In the genomic region with DNA sequence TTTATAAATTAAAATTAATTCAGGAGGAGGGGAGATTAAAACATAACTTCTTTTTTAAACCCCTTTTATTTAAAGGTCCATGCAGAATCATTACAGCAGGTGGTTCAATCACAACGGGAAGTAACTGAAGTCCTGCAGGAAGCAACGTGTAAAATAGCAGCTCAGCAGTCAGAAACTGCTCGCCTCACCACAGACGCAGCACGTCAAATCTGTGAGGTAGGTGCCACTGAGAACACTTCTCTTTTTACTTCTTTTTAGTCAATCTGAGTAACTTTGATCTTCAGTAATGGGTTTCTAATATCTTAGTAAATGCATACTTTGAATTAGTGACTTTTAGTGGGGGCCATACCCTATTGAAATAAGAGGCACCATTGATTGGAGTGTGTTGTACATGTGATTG, we compare ENCODE assay signal across 28 cellular contexts.
"Had no signal": no experiment of that assay in that cellular context is flagged by ENCODE, and none has a peak within 500 bp of the region (broad histone marks: within the 10 kb centered on the region; RNA-seq: fewer than 3 reads in every experiment).

No MANE protein-coding gene starts in this region.

- H3K27me3 ChIP-seq: brain microvascular endothelial cell, esophagus squamous epithelium, gastroesophageal sphincter, heart right ventricle, hepatocyte had no signal

- H3K27me3 Mint-ChIP-seq: activated CD4-positive, alpha-beta memory T cell treated with anti-CD3 and anti-CD28 coated beads for 36 hours; activated CD4-positive, alpha-beta T cell treated with anti-CD3 and anti-CD28 coated beads for 36 hours; activated CD4-positive, alpha-beta T cell treated with anti-CD3 and anti-CD28 coated beads, Interleukin-2, amount 10 ng/mL, durations not matched to agents 24 days and 14 days; activated naive CD8-positive, alpha-beta T cell; activated T-helper 17 cell treated with anti-CD3 and anti-CD28 coated beads, Interleukin-2, amount 50 U/mL, for 72 hours; effector memory CD8-positive, alpha-beta T cell; T-helper 17 cell had no signal

- H3K4me3 Mint-ChIP-seq: activated CD4-positive, alpha-beta memory T cell treated with anti-CD3 and anti-CD28 coated beads for 36 hours; activated CD4-positive, alpha-beta T cell treated with anti-CD3 and anti-CD28 coated beads for 36 hours; activated CD4-positive, alpha-beta T cell treated with anti-CD3 and anti-CD28 coated beads, Interleukin-2, amount 10 ng/mL, durations not matched to agents 24 days and 14 days; activated naive CD8-positive, alpha-beta T cell; activated T-cell treated with anti-CD3 and anti-CD28 coated beads, Interleukin-2, amount 50 U/mL, for 4 hours; activated T-helper 17 cell treated with anti-CD3 and anti-CD28 coated beads, Interleukin-2, amount 50 U/mL, for 72 hours; effector memory CD8-positive, alpha-beta T cell; T-helper 17 cell; T-helper 2 cell treated with Interferon-gamma antibody and Interleukin-4, amounts not matched to agents 5 μg/mL and 100 μg/mL, for 36 hours had no signal

- H3K4me1 Mint-ChIP-seq: activated CD4-positive, alpha-beta T cell treated with anti-CD3 and anti-CD28 coated beads for 36 hours; activated T-helper 17 cell treated with anti-CD3 and anti-CD28 coated beads, Interleukin-2, amount 50 U/mL, for 72 hours had no signal

- ATAC-seq: activated CD4-positive, alpha-beta T cell treated with anti-CD3 and anti-CD28 coated beads for 36 hours; activated T-cell treated with anti-CD3 and anti-CD28 coated beads, Interleukin-2, amount 50 U/mL, for 4 hours; activated T-helper 17 cell treated with anti-CD3 and anti-CD28 coated beads, Interleukin-2, amount 50 U/mL, for 72 hours; effector memory CD8-positive, alpha-beta T cell; gastroesophageal sphincter; T-helper 17 cell had no signal

- H3K4me3 ChIP-seq: esophagus squamous epithelium, gastroesophageal sphincter, heart right ventricle, hepatocyte had no signal

- H3K9me3 ChIP-seq: esophagus squamous epithelium, gastroesophageal sphincter, heart right ventricle had no signal

- DNase-seq: activated CD4-positive, alpha-beta memory T cell treated with anti-CD3 and anti-CD28 coated beads for 36 hours; activated CD4-positive, alpha-beta T cell treated with anti-CD3 and anti-CD28 coated beads for 36 hours; activated CD4-positive, alpha-beta T cell treated with anti-CD3 and anti-CD28 coated beads, Interleukin-2, amount 10 ng/mL, durations not matched to agents 24 days and 14 days; activated CD4-positive, CD25-positive, alpha-beta regulatory T cell; activated CD4-positive, CD25-positive, alpha-beta regulatory T cell treated with anti-CD3 and anti-CD28 coated beads, Interleukin-2, amount 50 U/mL, for 72 hours; activated effector memory CD4-positive, alpha-beta T cell treated with Interleukin-2 at 50 U/mL for 16 hours; activated gamma-delta T cell treated with Interleukin-2 at 50 U/mL for 16 hours; activated naive CD4-positive, alpha-beta T cell treated with anti-CD3 and anti-CD28 coated beads, Interleukin-2, amount 50 U/mL, for 16 hours; activated naive CD4-positive, alpha-beta T cell treated with Interleukin-2 at 50 U/mL for 16 hours; activated T-cell treated with anti-CD3 and anti-CD28 coated beads, Interleukin-2, amount 50 U/mL, for 4 hours; amniotic stem cell; anterior cingulate cortex; brain microvascular endothelial cell; cortex of kidney; dermis blood vessel endothelial cell; effector CD4-positive, alpha-beta T cell; effector memory CD8-positive, alpha-beta T cell; erythroblast; esophagus squamous epithelium; foreskin melanocyte; heart right ventricle; T-helper 17 cell; T1000 had no signal

- H3K4me2 ChIP-seq: hepatocyte had no signal

- H3K9me3 Mint-ChIP-seq: activated CD4-positive, alpha-beta memory T cell treated with anti-CD3 and anti-CD28 coated beads for 36 hours; activated CD4-positive, alpha-beta T cell treated with anti-CD3 and anti-CD28 coated beads, Interleukin-2, amount 10 ng/mL, durations not matched to agents 24 days and 14 days; activated T-cell treated with anti-CD3 and anti-CD28 coated beads, Interleukin-2, amount 50 U/mL, for 4 hours; activated T-helper 17 cell treated with anti-CD3 and anti-CD28 coated beads, Interleukin-2, amount 50 U/mL, for 72 hours; effector memory CD8-positive, alpha-beta T cell; T-helper 2 cell treated with Interferon-gamma antibody and Interleukin-4, amounts not matched to agents 5 μg/mL and 100 μg/mL, for 36 hours had no signal

- H3K79me2 ChIP-seq: hepatocyte had no signal

- H3K4me1 ChIP-seq: esophagus squamous epithelium, gastroesophageal sphincter, heart right ventricle had no signal

- H3K27ac Mint-ChIP-seq: activated CD4-positive, alpha-beta memory T cell treated with anti-CD3 and anti-CD28 coated beads for 36 hours; activated CD4-positive, alpha-beta T cell treated with anti-CD3 and anti-CD28 coated beads for 36 hours; activated CD4-positive, alpha-beta T cell treated with anti-CD3 and anti-CD28 coated beads, Interleukin-2, amount 10 ng/mL, durations not matched to agents 24 days and 14 days; activated naive CD8-positive, alpha-beta T cell; T-helper 17 cell; T-helper 2 cell treated with Interferon-gamma antibody and Interleukin-4, amounts not matched to agents 5 μg/mL and 100 μg/mL, for 36 hours had no signal

- H3K27ac ChIP-seq: brain microvascular endothelial cell, esophagus squamous epithelium, gastroesophageal sphincter, heart right ventricle, hepatocyte had no signal

- H2AFZ ChIP-seq: hepatocyte had no signal
